In the genomic region with DNA sequence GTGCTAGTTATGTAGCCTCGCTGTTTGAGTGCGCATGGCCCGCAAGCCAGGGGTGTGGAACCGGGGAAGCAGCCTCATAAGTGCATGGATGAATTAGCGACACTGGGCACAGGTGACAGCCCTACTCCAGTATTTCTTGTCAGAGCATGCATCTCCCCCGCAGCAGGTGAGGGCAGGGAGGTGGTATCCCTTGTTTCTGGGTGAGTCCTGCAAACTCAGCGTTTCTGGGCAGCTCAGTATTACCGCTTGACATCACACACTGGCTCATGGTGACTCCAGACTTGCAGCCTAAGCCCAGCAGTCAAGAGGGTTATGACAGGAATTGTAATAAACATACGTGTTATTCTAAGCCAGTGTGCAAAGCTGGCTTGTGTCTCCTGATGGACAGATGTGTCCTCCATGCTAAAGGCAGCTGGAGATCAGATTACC, we compare ENCODE assay signal across 9 cellular contexts. TPM values are rescaled to one million over a fixed set of nuclear protein-coding genes. Genes with fewer than 3 reads are reported as not detected.
DNase-seq lines count a peak whose midpoint lies in the region; ATAC-seq, FAIRE-seq and TF ChIP-seq lines count a peak whose summit lies in the region.
"Had no signal": no experiment of that assay in that cellular context is flagged by ENCODE, and none has a peak within 500 bp of the region (broad histone marks: within the 10 kb centered on the region; RNA-seq: fewer than 3 reads in every experiment).

No MANE protein-coding gene starts in this region.

- no peak overlapping the region for H2AFZ ChIP-seq in GM12878 (ENCODE audit: control insufficient read depth, low read depth, low read length)

- in situ Hi-C loops in GM12878 (cut with MboI) = loop anchor here (5.0 kb wide), 1 partner anchor 89 kb away; no protein-coding TSS in a partner anchor

- peak overlapping the region; percentile 66 to 88 (median 79); a peak in 17 of 20 replicates for H3K4me3 ChIP-seq in BLaER1 treated with 17β-estradiol and CSF1 and Interleukin-3, amounts not matched to agents 10 nM and 100 nM
- peak overlapping the region; percentile 91 for H3K4me3 ChIP-seq in HUES6 (ENCODE audit: low read depth, low read length)
- H3K4me3 ChIP-seq in GM12878 = peak overlapping the region; percentile 97
- peak overlapping the region; percentile 55 for H3K4me3 ChIP-seq in mesodermal cell (ENCODE audit: extremely low read depth, insufficient read depth, low read length, poor library complexity, severe bottlenecking)

- intact Hi-C loops in GM12878 (cut with micrococcal nuclease; ENCODE audit: unreplicated experiment) = loop anchor here (10.0 kb wide), 1 partner anchor 203 kb away; a partner anchor contains a TSS

- H4K20me1 ChIP-seq in BLaER1 treated with 17β-estradiol and CSF1 and Interleukin-3, amounts not matched to agents 10 nM and 100 nM = peaks cover 0 to 59% (median 18%) of the 10 kb centered on the region in 11 experiments; a peak in 11 of 22 replicates
- no peaks in the 10 kb centered on the region for H4K20me1 ChIP-seq in GM12878 (ENCODE audit: control insufficient read depth, insufficient read depth)

- H3K4me2 ChIP-seq in BLaER1 treated with 17β-estradiol and CSF1 and Interleukin-3, amounts not matched to agents 10 nM and 100 nM = peak overlapping the region; percentile 90 to 99 (median 96)
- H3K4me2 ChIP-seq in GM12878 (ENCODE audit: control insufficient read depth, insufficient read depth) = peak overlapping the region; percentile 92

- RAD21 ChIA-PET in GM12878 (lab: Charles Lee; ENCODE audit: unreplicated experiment) = interaction anchor here (0.9 to 7.8 kb wide), 11 partner anchors 21 to 339 kb away, joined by 3 to 114 read pairs (median 3); no protein-coding TSS in a partner anchor

- TF ChIP-seq RAD21 in GM12878 (IDR thresholded peaks at IDR 0.05; ENCODE audit: insufficient read depth, low read depth, low read length) = no peak

- TF ChIP-seq POLR2A in GM12878 (IDR thresholded peaks at IDR 0.05; ENCODE audit: low read depth, low read length) = no peak

- peak overlapping the region in 4 of 11 experiments; percentile 84 to 91 (median 88); a peak in 3 of 22 replicates for H3K9ac ChIP-seq in BLaER1 treated with 17β-estradiol and CSF1 and Interleukin-3, amounts not matched to agents 10 nM and 100 nM
- H3K9ac ChIP-seq in HUES6 (ENCODE audit: low read length) = no peak overlapping the region
- H3K9ac ChIP-seq in GM12878 (ENCODE audit: control insufficient read depth, insufficient read depth, low read length) = peak overlapping the region; percentile 88

- peaks cover 47 to 59% (median 51%) of the 10 kb centered on the region in 10 experiments for H3K4me1 ChIP-seq in BLaER1 treated with 17β-estradiol and CSF1 and Interleukin-3, amounts not matched to agents 10 nM and 100 nM
- peaks cover 46% of the 10 kb centered on the region for H3K4me1 ChIP-seq in HUES6 (ENCODE audit: control insufficient read depth, insufficient read depth, low read length)
- peaks cover 28% of the 10 kb centered on the region for H3K4me1 ChIP-seq in GM12878 (ENCODE audit: control insufficient read depth, insufficient read depth, low read length)
- H3K4me1 ChIP-seq in mesodermal cell (ENCODE audit: control insufficient read depth, insufficient read depth, low read length, poor library complexity, severe bottlenecking) = peaks cover 17% of the 10 kb centered on the region

- TF ChIP-seq EP300 in GM12878 (IDR thresholded peaks at IDR 0.05; ENCODE audit: borderline replicate concordance in 1 of 2, control insufficient read depth in 1 of 2, low read depth in 2 of 2, low read length in 2 of 2) = no peak

- no peak for FAIRE-seq in GM12878 (lab: Jason Lieb, UNC)

- DNase-seq in GM12878 (ENCODE audit: low read depth, low spot score) = no peak
- no peak for DNase-seq in stimulated activated CD4-positive, alpha-beta T cell treated with anti-CD3 and anti-CD28 coated beads, Interleukin-4, amount 100 ng/mL, for 24 hours
- no peak for DNase-seq in NCI-H2081 treated with DMSO at 0.1 percent for 48 hours (lab: John Stamatoyannopoulos, UW)
- no peak for DNase-seq in iPS-NIHi7 (ENCODE audit: extremely low spot score)
- no peak for DNase-seq in putamen (ENCODE audit: low spot score)

- no peak for TF ChIP-seq CTCF in GM12878 (IDR thresholded peaks at IDR 0.05 in 2 of 3, conservative IDR thresholded peaks at IDR 0.05 in 1 of 3; ENCODE audit: control insufficient read depth in 2 of 3, extremely low read depth in 1 of 3, insufficient read depth in 1 of 3, low read depth in 3 of 3, low read length in 3 of 3)

- peaks cover 57 to 69% (median 62%) of the 10 kb centered on the region in 11 experiments for H3K27me3 ChIP-seq in BLaER1 treated with 17β-estradiol and CSF1 and Interleukin-3, amounts not matched to agents 10 nM and 100 nM
- H3K27me3 ChIP-seq in HUES6 (ENCODE audit: control insufficient read depth, insufficient read depth, low read length) = peaks cover 12% of the 10 kb centered on the region; the same call in 1 of the 2 replicates
- H3K27me3 ChIP-seq in GM12878 (replicated peaks in 1 of 2; ENCODE audit: control insufficient read depth in 2 of 2, insufficient read depth in 2 of 2, low read length in 1 of 2) = no peaks in the 10 kb centered on the region

- H3K79me2 ChIP-seq in GM12878 (ENCODE audit: control insufficient read depth, insufficient read depth, low read length) = peaks cover 78% of the 10 kb centered on the region

- POLR2A ChIA-PET in GM12878 (lab: Charles Lee) = interaction anchor here (0.6 to 7.1 kb wide), 4 partner anchors 89 to 221 kb away, joined by 3 to 86 read pairs (median 10); no protein-coding TSS in a partner anchor

- CTCF ChIA-PET in GM12878 (lab: Yijun Ruan, JAX) = interaction anchor here (1.0 to 2.9 kb wide), 8 partner anchors 19 to 284 kb away, joined by 3 to 14 read pairs (median 3); no protein-coding TSS in a partner anchor

- H3K36me3 ChIP-seq in BLaER1 treated with 17β-estradiol and CSF1 and Interleukin-3, amounts not matched to agents 10 nM and 100 nM = peaks cover 0 to 28% (median 0%) of the 10 kb centered on the region in 11 experiments; a peak in 2 of 22 replicates
- H3K36me3 ChIP-seq in HUES6 (ENCODE audit: control insufficient read depth, insufficient read depth, low read length) (no peaks in the 10 kb centered on the region), GM12878 (ENCODE audit: control insufficient read depth in 2 of 2, insufficient read depth in 2 of 2, low read length in 1 of 2) (no peaks in the 10 kb centered on the region), mesodermal cell (ENCODE audit: control insufficient read depth, insufficient read depth, low read length) (no peaks in the 10 kb centered on the region)

- no peaks in the 10 kb centered on the region for H3K9me3 ChIP-seq in BLaER1 treated with 17β-estradiol and CSF1 and Interleukin-3, amounts not matched to agents 10 nM and 100 nM (replicated peaks in 1 of 11)
- H3K9me3 ChIP-seq in HUES6 (ENCODE audit: control insufficient read depth, insufficient read depth, low read depth, low read length) (no peaks in the 10 kb centered on the region), GM12878 (replicated peaks; ENCODE audit: control insufficient read depth, insufficient read depth, low read length) (no peaks in the 10 kb centered on the region), mesodermal cell (ENCODE audit: control insufficient read depth, low read length) (no peaks in the 10 kb centered on the region)

- ATAC-seq in GM12878 = no peak
- ATAC-seq: sciatic nerve had no signal

- SMC1A ChIA-PET in GM12878 (lab: Charles Lee; ENCODE audit: uncharacterized antibody, unreplicated experiment) = interaction anchor here (0.5 to 5.4 kb wide), 14 partner anchors 9 to 274 kb away, joined by 3 to 30 read pairs (median 4); no protein-coding TSS in a partner anchor

- no peak overlapping the region for H3K27ac ChIP-seq in BLaER1 treated with 17β-estradiol and CSF1 and Interleukin-3, amounts not matched to agents 10 nM and 100 nM
- H3K27ac ChIP-seq in HUES6 (ENCODE audit: low read depth, low read length) (no peak overlapping the region), GM12878 (ENCODE audit: control insufficient read depth, insufficient read depth) (peak overlapping the region; percentile 71; the same call in 1 of the 2 replicates), mesodermal cell (ENCODE audit: low read depth, low read length, severe bottlenecking) (no peak overlapping the region)

- no TSS peak for BruUV-seq in GM12878 (replicated peaks; lab: Mats Ljungman, UMichigan)

- 83% methylated on average over 9 of the region's 9 CpGs for WGBS in GM12878 (ENCODE audit: insufficient coverage, insufficient replicate concordance, low lambda C conversion rate, missing lambda C conversion rate)
- WGBS in mesodermal cell (ENCODE audit: insufficient coverage in 2 of 2), 2 experiments = 83 to 87% methylated on average over 8 to 9 of the region's 9 CpGs

RNA-seq across cellular contexts. Expression of a gene that starts 2.5 kb away (rescaled TPM):
- 89.9 and 109 TPM in 2 replicates for total RNA-seq in GM12878 (2013; cell fraction: nucleolus; rRNA removed)
- total RNA-seq in GM12878 (2014; rRNA removed) = 11.5 and 14.4 TPM in 2 replicates
- total RNA-seq in GM12878 (2014; rRNA removed; fragmentation: Illumina TruSeq; extraction: Trizol) = 6.8 and 8.5 TPM in 2 replicates
- total RNA-seq in GM12878 (2021) = 14.5 and 15.6 TPM in 2 replicates
- polyA plus RNA-seq in GM12878 (2011; ENCODE audit: low read depth) = 16.6 TPM
- polyA plus RNA-seq in GM12878 (2011; rRNA removed) = 24.3 and 27.2 TPM in 2 replicates
- polyA plus RNA-seq in GM12878 (2011; cell fraction: cytosol; rRNA removed) = 20.0 and 24.5 TPM in 2 replicates
- 34.6 and 38.3 TPM in 2 replicates for polyA plus RNA-seq in GM12878 (2011; cell fraction: nucleus; rRNA removed)
- 21.2 and 25.6 TPM in 2 replicates for polyA plus RNA-seq in GM12878 (2012)
- polyA plus RNA-seq in GM12878 (2014; fragmentation: Illumina TruSeq; extraction: Trizol) = 9.4 and 13.3 TPM in 2 replicates
- polyA plus RNA-seq in GM12878 (2014; fragmentation: Nextera tagmentation; extraction: Ambion mirVana) = 1 to 10 TPM; 2.9 to 6.6 TPM
- polyA plus RNA-seq in GM12878 (2014; rRNA removed) = 8.0 and 8.8 TPM in 2 replicates
- 1 to 10 TPM; 3.4 to 4.9 TPM for polyA plus RNA-seq in GM12878 (2016; fragmentation: Nextera tagmentation; extraction: Ambion mirVana)
- 31.6 and 32.4 TPM in 2 replicates for polyA minus RNA-seq in GM12878 (2011; rRNA and poly(A)+ RNA removed)
- 11.0 and 14.5 TPM in 2 replicates for polyA minus RNA-seq in GM12878 (2011; cell fraction: cytosol; rRNA and poly(A)+ RNA removed)
- 29.9 and 39.4 TPM in 2 replicates for polyA minus RNA-seq in GM12878 (2011; cell fraction: nucleus; rRNA and poly(A)+ RNA removed)
- 5.5 TPM for polyA plus RNA-seq in mesodermal cell (2013, experiment 1 of 2)
- 4.6 TPM for polyA plus RNA-seq in mesodermal cell (2013, experiment 2 of 2)
